1 cellular context compared by ENCODE assay signal in the genomic region with DNA sequence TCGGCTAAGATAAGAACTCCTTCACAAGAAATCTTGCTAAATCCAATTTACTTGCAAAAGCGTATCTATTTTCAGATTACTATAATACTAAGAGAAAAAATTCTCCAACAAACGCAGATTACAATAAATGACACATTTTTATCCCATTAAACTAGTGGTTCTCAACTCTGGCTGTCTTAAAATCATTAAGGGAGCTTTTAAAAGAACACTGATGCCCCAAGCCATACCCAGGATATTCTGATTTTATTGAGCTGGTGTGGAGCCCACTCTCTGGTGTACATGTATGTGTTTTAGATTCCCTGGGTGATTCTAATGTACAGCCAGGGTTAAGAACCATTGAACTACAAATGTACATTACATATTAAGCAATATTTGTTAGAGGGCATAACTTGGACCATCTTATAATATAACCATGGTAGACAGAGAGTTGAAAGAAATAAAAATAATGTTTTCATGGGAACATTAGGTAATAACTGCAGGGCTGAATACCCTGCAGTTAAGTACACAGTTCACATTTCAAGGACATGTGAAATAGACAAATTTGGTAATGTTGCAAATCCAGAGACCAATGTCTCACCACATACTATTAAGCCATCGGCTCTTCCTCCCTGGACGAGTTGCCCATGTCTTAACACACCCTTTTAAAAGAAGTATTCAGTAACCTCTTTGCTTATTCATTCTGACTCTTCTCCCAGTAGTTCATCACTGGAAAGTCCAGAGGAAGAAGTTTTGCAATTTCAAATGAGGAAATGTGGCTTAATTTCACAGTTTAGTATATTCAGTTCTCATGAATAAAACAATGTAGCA.
TF ChIP-seq lines count a peak whose summit lies in the region.

No MANE protein-coding gene starts in this region.

TF ChIP-seq in HepG2, 621 proteins besides CTCF, POLR2A, EP300 and RAD21 (continued from another document and continues in another):
- no peak for TF ChIP-seq ZKSCAN5 (CRISPR knock-in tag; IDR thresholded peaks at IDR 0.05)
- no peak for TF ChIP-seq ZNF256 (CRISPR knock-in tag; conservative IDR thresholded peaks at IDR 0.05)
- 0 out of 2 replicates have a peak, but pooled peaks have one; percentile 17 for TF ChIP-seq CBFB (CRISPR knock-in tag; IDR thresholded peaks at IDR 0.05)
- no peak for TF ChIP-seq ZFP36 (IDR thresholded peaks at IDR 0.05; ENCODE audit: borderline replicate concordance, low read depth, low read length, partially characterized antibody)
- no peak for TF ChIP-seq HOXA3 (CRISPR knock-in tag; IDR thresholded peaks at IDR 0.05)
- TF ChIP-seq FOXK1 (CRISPR knock-in tag; IDR thresholded peaks at IDR 0.05; ENCODE audit: borderline replicate concordance, low read depth) = 0 out of 2 replicates have a peak, but pooled peaks have one; percentile 22
- TF ChIP-seq HNRNPUL1 (IDR thresholded peaks at IDR 0.05; ENCODE audit: low read depth, low read length) = no peak
- TF ChIP-seq TMF1 (CRISPR knock-in tag; IDR thresholded peaks at IDR 0.05; ENCODE audit: low read depth) = no peak
- no peak for TF ChIP-seq MAFG (CRISPR knock-in tag; IDR thresholded peaks at IDR 0.05)
- no peak for TF ChIP-seq U2AF1 (optimal IDR thresholded peaks at IDR 0.05; ENCODE audit: low read depth, low read length)
- TF ChIP-seq PBX3 (CRISPR knock-in tag; IDR thresholded peaks at IDR 0.05; ENCODE audit: borderline replicate concordance) = no peak
- no peak for TF ChIP-seq ZNF790 (CRISPR knock-in tag; IDR thresholded peaks at IDR 0.05; ENCODE audit: borderline replicate concordance)
- TF ChIP-seq PATZ1 (CRISPR knock-in tag; IDR thresholded peaks at IDR 0.05) = peak; percentile 27; the same call in 1 of the 2 replicates
- TF ChIP-seq ATF7 (IDR thresholded peaks at IDR 0.05) = 0 out of 2 replicates have a peak, but pooled peaks have one; percentile 8
- no peak for TF ChIP-seq ATF7 (CRISPR knock-in tag; IDR thresholded peaks at IDR 0.05)
- TF ChIP-seq ETV5 (CRISPR knock-in tag; IDR thresholded peaks at IDR 0.05; ENCODE audit: borderline replicate concordance) = peak; percentile 18; the same call in 1 of the 2 replicates
- no peak for TF ChIP-seq MED13 (CRISPR knock-in tag; IDR thresholded peaks at IDR 0.05)
- no peak for TF ChIP-seq ZNF777 (CRISPR knock-in tag; IDR thresholded peaks at IDR 0.05)
- no peak for TF ChIP-seq CREB3 (CRISPR knock-in tag; IDR thresholded peaks at IDR 0.05)
- TF ChIP-seq ZNF143 (CRISPR knock-in tag; IDR thresholded peaks at IDR 0.05) = no peak
- no peak for TF ChIP-seq ZNF501 (CRISPR knock-in tag; IDR thresholded peaks at IDR 0.05)
- peak; percentile 60 for TF ChIP-seq PITX1 (CRISPR knock-in tag; IDR thresholded peaks at IDR 0.05)
- no peak for TF ChIP-seq ZFP36L1 (CRISPR knock-in tag; IDR thresholded peaks at IDR 0.05)
- peak; percentile 83 for TF ChIP-seq HNF4G (IDR thresholded peaks at IDR 0.05; ENCODE audit: borderline replicate concordance, low read depth, low read length)
- TF ChIP-seq HNF4G (CRISPR knock-in tag; IDR thresholded peaks at IDR 0.05; ENCODE audit: borderline replicate concordance, low read depth) = no peak
- peak; percentile 46 for TF ChIP-seq ATF2 (CRISPR knock-in tag; IDR thresholded peaks at IDR 0.05)
- TF ChIP-seq ZBTB38 (CRISPR knock-in tag; IDR thresholded peaks at IDR 0.05) = no peak
- TF ChIP-seq, protein P1, sequence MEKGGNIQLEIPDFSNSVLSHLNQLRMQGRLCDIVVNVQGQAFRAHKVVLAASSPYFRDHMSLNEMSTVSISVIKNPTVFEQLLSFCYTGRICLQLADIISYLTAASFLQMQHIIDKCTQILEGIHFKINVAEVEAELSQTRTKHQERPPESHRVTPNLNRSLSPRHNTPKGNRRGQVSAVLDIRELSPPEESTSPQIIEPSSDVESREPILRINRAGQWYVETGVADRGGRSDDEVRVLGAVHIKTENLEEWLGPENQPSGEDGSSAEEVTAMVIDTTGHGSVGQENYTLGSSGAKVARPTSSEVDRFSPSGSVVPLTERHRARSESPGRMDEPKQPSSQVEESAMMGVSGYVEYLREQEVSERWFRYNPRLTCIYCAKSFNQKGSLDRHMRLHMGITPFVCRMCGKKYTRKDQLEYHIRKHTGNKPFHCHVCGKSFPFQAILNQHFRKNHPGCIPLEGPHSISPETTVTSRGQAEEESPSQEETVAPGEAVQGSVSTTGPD (CRISPR knock-in tag; IDR thresholded peaks at IDR 0.05) = no peak
- TF ChIP-seq ZNF776 (CRISPR knock-in tag; IDR thresholded peaks at IDR 0.05) = no peak
- TF ChIP-seq CREM (IDR thresholded peaks at IDR 0.05) = peak; percentile 38
- no peak for TF ChIP-seq CREM (CRISPR knock-in tag; IDR thresholded peaks at IDR 0.05)
- no peak for TF ChIP-seq NRL (CRISPR knock-in tag; IDR thresholded peaks at IDR 0.05; ENCODE audit: borderline replicate concordance)
- TF ChIP-seq RARG (CRISPR knock-in tag; IDR thresholded peaks at IDR 0.05; ENCODE audit: low read depth) = no peak
- TF ChIP-seq KDM2A (CRISPR knock-in tag; IDR thresholded peaks at IDR 0.05; ENCODE audit: borderline replicate concordance, low read depth) = no peak
- no peak for TF ChIP-seq CBX2 (IDR thresholded peaks at IDR 0.05; ENCODE audit: low read depth, low read length)
- TF ChIP-seq CBX2 (CRISPR knock-in tag; IDR thresholded peaks at IDR 0.05; ENCODE audit: low read depth) = no peak
- no peak; the same call in 1 of the 2 replicates for TF ChIP-seq ZSCAN9 (CRISPR knock-in tag; IDR thresholded peaks at IDR 0.05; ENCODE audit: borderline replicate concordance)
- TF ChIP-seq E2F2 (CRISPR knock-in tag; IDR thresholded peaks at IDR 0.05; ENCODE audit: borderline replicate concordance) = no peak
- TF ChIP-seq, protein P2, sequence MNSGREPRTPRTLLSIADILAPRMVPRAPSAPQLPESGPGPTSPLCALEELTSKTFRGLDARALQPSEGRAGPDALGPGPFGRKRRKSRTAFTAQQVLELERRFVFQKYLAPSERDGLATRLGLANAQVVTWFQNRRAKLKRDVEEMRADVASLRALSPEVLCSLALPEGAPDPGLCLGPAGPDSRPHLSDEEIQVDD (CRISPR knock-in tag; IDR thresholded peaks at IDR 0.05; ENCODE audit: borderline replicate concordance) = no peak
- TF ChIP-seq STAG1 (CRISPR knock-in tag; IDR thresholded peaks at IDR 0.05) = no peak
- TF ChIP-seq RORA (CRISPR knock-in tag; IDR thresholded peaks at IDR 0.05) = no peak
- TF ChIP-seq ZNF607 (CRISPR knock-in tag; IDR thresholded peaks at IDR 0.05; ENCODE audit: borderline replicate concordance) = no peak
- no peak for TF ChIP-seq FOXJ3 (CRISPR knock-in tag; IDR thresholded peaks at IDR 0.05; ENCODE audit: borderline replicate concordance)
- TF ChIP-seq YEATS2 (CRISPR knock-in tag; IDR thresholded peaks at IDR 0.05; ENCODE audit: borderline replicate concordance) = no peak
- no peak for TF ChIP-seq GABPA (IDR thresholded peaks at IDR 0.05; ENCODE audit: low read depth, low read length)
- 0 out of 2 replicates have a peak, but pooled peaks have one; percentile 30 for TF ChIP-seq GABPA (CRISPR knock-in tag; IDR thresholded peaks at IDR 0.05; ENCODE audit: low read depth)
- no peak for TF ChIP-seq FOXK2 (IDR thresholded peaks at IDR 0.05)
- no peak for TF ChIP-seq CEBPZ (IDR thresholded peaks at IDR 0.05; ENCODE audit: low read length)
